Comparison of ENCODE assay signal across 27 cellular contexts in genomic region chr7:145489609-145490008, GRCh38.
"Had no signal": no experiment of that assay in that cellular context is flagged by ENCODE, and none has a peak within 500 bp of the region (broad histone marks: within the 10 kb centered on the region; RNA-seq: fewer than 3 reads in every experiment).

No MANE protein-coding gene starts in this region.

- H3K27me3 ChIP-seq: stomach, suprapubic skin, testis, thyroid gland, tibial artery, tibial nerve, transverse colon, upper lobe of left lung, upper lobe of right lung, uterus, vagina had no signal

- ATAC-seq: stimulated activated effector memory CD8-positive, alpha-beta T cell treated with anti-CD3 and anti-CD28 coated beads, Interleukin-12 subunit alpha, Interleukin-12 subunit beta, amount 100 ng/mL, for 72 hours; stimulated activated memory B cell treated with anti-CD40 and anti-IgM and Interleukin-4, amounts not matched to agents 10 μg/mL and 1 μg/mL and 100 μg/mL, for 72 hours; stimulated activated naive B cell treated with anti-CD40 and anti-IgM and Interleukin-4, amounts not matched to agents 10 μg/mL and 1 μg/mL and 100 μg/mL, for 72 hours; stimulated activated naive CD8-positive, alpha-beta T cell treated with anti-CD3 and anti-CD28 coated beads, Interleukin-15, amount 100 ng/mL, for 72 hours; stimulated activated naive CD8-positive, alpha-beta T cell treated with anti-CD3 and anti-CD28 coated beads, Interleukin-15, Interleukin-2, amounts not matched to agents 100 U/mL and 50 U/mL, for 24 hours; upper lobe of right lung had no signal

- H3K4me1 ChIP-seq: stomach, suprapubic skin, testis, thyroid gland, tibial artery, tibial nerve, transverse colon, upper lobe of left lung, upper lobe of right lung, uterus, vagina had no signal

- H3K9me3 ChIP-seq: testis, thyroid gland, uterus, vagina had no signal

- H3K27ac ChIP-seq: stomach, suprapubic skin, testis, thoracic aorta, thyroid gland, tibial artery, tibial nerve, transverse colon, upper lobe of left lung, upper lobe of right lung, uterus, vagina had no signal

- FAIRE-seq: urothelium cell line had no signal

- DNase-seq: stimulated activated CD4-positive, alpha-beta T cell treated with anti-CD3 and anti-CD28 coated beads, Interleukin-2, amount 100 ng/mL, for 48 hours; stimulated activated CD4-positive, alpha-beta T cell treated with anti-CD3 and anti-CD28 coated beads, Interleukin-4, amount 100 ng/mL, for 1 hour; stimulated activated CD4-positive, alpha-beta T cell treated with anti-CD3 and anti-CD28 coated beads, Interleukin-4, amount 100 ng/mL, for 24 hours; stimulated activated CD4-positive, alpha-beta T cell treated with anti-CD3 and anti-CD28 coated beads, Interleukin-4, amount 100 ng/mL, for 4 hours; stimulated activated CD8-positive, alpha-beta memory T cell treated with anti-CD3 and anti-CD28 coated beads, Interleukin-4, amount 100 ng/mL, for 48 hours; stimulated activated naive B cell treated with anti-CD40 and anti-IgM and Interleukin-4, amounts not matched to agents 10 μg/mL and 1 μg/mL and 100 μg/mL, for 72 hours; stimulated activated naive CD4-positive, alpha-beta T cell; stimulated activated naive CD4-positive, alpha-beta T cell treated with Interleukin-2 at 50 U/mL for 16 hours; stimulated activated naive CD8-positive, alpha-beta T cell treated with anti-CD3 and anti-CD28 coated beads, Interleukin-15, amount 100 ng/mL, for 72 hours; stimulated activated naive CD8-positive, alpha-beta T cell treated with anti-CD3 and anti-CD28 coated beads, Interleukin-15, Interleukin-2, amounts not matched to agents 100 U/mL and 50 U/mL, for 24 hours; stomach; substantia nigra; testis; thyroid gland; tibial artery; transverse colon; trophoblast cell; upper lobe of left lung; upper lobe of right lung; uterus had no signal

- H3K4me3 ChIP-seq: stomach, suprapubic skin, testis, thoracic aorta, thyroid gland, tibial artery, tibial nerve, transverse colon, upper lobe of left lung, upper lobe of right lung, uterus, vagina had no signal

- H3K36me3 ChIP-seq: stomach, suprapubic skin, thoracic aorta, thyroid gland, tibial artery, tibial nerve, transverse colon, upper lobe of left lung, upper lobe of right lung, uterus, vagina had no signal
